1 cellular context compared by ENCODE assay signal in the genomic region with DNA sequence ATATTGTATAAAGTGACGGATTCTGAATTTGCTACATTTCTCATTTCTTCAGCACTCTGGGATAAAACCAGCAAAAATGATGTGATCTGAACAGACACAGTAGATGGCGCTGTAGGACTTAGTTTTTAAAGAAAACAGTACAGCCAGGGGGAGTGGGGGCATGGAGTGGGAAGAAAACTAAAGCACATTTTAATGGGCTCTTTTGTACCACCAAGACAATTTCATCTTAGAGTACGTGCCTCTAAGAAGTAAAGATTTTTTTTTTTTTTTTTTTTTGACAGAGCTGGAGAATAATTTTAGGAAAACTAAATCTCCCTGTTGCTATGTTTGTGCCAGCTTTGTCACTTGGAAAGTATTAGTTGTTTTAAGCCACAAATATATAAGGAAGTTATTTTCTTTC.
A peak's percentile ranks its signal among the peaks of the same experiment; 100 is the strongest.
TF ChIP-seq lines count a peak whose summit lies in the region.

No MANE protein-coding gene starts in this region.

TF ChIP-seq in HepG2, 621 proteins besides CTCF, POLR2A, EP300 and RAD21 (continued from another document):
- peak; percentile 14; the same call in 1 of the 2 replicates for TF ChIP-seq ARID5B (CRISPR knock-in tag; IDR thresholded peaks at IDR 0.05)
- TF ChIP-seq ZNF354B (CRISPR knock-in tag; IDR thresholded peaks at IDR 0.05): no peak
- no peak for TF ChIP-seq NFKB2 (CRISPR knock-in tag; IDR thresholded peaks at IDR 0.05; ENCODE audit: borderline replicate concordance)
- peak; percentile 91 for TF ChIP-seq STAG1 (CRISPR knock-in tag; IDR thresholded peaks at IDR 0.05)
- TF ChIP-seq, protein P1, sequence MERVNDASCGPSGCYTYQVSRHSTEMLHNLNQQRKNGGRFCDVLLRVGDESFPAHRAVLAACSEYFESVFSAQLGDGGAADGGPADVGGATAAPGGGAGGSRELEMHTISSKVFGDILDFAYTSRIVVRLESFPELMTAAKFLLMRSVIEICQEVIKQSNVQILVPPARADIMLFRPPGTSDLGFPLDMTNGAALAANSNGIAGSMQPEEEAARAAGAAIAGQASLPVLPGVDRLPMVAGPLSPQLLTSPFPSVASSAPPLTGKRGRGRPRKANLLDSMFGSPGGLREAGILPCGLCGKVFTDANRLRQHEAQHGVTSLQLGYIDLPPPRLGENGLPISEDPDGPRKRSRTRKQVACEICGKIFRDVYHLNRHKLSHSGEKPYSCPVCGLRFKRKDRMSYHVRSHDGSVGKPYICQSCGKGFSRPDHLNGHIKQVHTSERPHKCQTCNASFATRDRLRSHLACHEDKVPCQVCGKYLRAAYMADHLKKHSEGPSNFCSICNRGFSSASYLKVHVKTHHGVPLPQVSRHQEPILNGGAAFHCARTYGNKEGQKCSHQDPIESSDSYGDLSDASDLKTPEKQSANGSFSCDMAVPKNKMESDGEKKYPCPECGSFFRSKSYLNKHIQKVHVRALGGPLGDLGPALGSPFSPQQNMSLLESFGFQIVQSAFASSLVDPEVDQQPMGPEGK (CRISPR knock-in tag; IDR thresholded peaks at IDR 0.05): peak; percentile 89
- TF ChIP-seq, protein P2, sequence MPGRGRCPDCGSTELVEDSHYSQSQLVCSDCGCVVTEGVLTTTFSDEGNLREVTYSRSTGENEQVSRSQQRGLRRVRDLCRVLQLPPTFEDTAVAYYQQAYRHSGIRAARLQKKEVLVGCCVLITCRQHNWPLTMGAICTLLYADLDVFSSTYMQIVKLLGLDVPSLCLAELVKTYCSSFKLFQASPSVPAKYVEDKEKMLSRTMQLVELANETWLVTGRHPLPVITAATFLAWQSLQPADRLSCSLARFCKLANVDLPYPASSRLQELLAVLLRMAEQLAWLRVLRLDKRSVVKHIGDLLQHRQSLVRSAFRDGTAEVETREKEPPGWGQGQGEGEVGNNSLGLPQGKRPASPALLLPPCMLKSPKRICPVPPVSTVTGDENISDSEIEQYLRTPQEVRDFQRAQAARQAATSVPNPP (CRISPR knock-in tag; IDR thresholded peaks at IDR 0.05): no peak
- TF ChIP-seq, protein P3, sequence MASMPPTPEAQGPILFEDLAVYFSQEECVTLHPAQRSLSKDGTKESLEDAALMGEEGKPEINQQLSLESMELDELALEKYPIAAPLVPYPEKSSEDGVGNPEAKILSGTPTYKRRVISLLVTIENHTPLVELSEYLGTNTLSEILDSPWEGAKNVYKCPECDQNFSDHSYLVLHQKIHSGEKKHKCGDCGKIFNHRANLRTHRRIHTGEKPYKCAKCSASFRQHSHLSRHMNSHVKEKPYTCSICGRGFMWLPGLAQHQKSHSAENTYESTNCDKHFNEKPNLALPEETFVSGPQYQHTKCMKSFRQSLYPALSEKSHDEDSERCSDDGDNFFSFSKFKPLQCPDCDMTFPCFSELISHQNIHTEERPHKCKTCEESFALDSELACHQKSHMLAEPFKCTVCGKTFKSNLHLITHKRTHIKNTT (CRISPR knock-in tag; IDR thresholded peaks at IDR 0.05): no peak
- TF ChIP-seq TSC22D2 (CRISPR knock-in tag; IDR thresholded peaks at IDR 0.05; ENCODE audit: borderline replicate concordance): no peak
- TF ChIP-seq HOXA5 (CRISPR knock-in tag; IDR thresholded peaks at IDR 0.05): no peak
- peak; percentile 68 for TF ChIP-seq MAZ (IDR thresholded peaks at IDR 0.05; ENCODE audit: borderline replicate concordance, low read depth, low read length)
- TF ChIP-seq MAZ (CRISPR knock-in tag; IDR thresholded peaks at IDR 0.05; ENCODE audit: low read depth): no peak
- no peak for TF ChIP-seq FOXA1 (IDR thresholded peaks at IDR 0.05)
- TF ChIP-seq FOXA1 (CRISPR knock-in tag; IDR thresholded peaks at IDR 0.05): no peak
- peak; percentile 55; the same call in 1 of the 2 replicates for TF ChIP-seq ZNF24 (IDR thresholded peaks at IDR 0.05)
